8 cellular contexts compared by ENCODE assay signal in the genomic region with DNA sequence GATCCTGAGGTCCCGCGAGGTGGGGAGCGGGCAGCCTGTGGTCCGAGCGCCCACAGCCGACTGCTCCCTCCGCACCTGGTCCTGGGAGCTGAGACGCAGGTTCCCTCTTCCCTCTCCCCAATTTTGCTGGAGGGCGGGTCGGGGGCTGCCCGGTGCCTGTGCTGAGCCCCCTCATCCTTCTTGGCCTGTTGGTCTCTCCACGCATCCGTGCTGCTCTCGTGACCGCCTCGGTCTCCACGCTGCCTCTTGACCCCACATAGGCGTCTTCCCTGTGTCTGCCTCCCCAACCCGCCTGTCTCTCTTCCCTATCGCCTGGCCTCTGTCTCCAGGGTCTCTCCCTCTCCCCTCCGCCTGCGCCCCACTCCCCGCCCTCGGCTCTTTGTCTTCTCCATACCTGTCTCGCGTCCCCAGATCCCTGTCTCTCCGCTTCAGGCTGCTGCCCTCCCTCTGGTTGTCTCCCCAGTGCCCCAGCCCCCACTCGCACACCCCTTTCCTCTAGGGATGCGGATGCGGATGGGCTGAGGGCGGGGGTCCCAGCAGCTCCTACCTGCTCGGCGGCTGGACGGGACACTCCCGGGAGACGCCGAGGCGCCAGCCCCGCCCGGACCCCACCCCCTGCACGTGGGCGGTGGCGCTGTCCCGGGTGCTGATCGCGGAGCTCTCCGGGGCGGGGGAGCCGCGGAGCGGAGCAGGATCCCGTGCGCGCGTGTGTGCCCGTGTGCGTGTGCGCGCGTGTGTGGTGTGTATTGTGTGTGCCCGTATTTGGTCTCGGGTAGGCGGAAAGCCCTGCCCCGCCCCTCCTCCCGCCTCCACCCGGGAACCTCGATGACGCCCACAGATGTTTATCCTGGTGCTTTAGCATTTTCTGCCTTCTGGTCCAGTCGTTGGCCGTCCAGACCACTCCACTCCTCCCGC. TPM values are rescaled to one million over a fixed set of nuclear protein-coding genes. Genes with fewer than 3 reads are reported as not detected.
A peak's percentile ranks its signal among the peaks of the same experiment; 100 is the strongest.
DNase-seq lines count a peak whose midpoint lies in the region; ATAC-seq and TF ChIP-seq lines count a peak whose summit lies in the region.

A gene (minus strand): TSS at position 720 of the 915 bp plus-strand sequence. CDS start 1,248 bp downstream, outside the sequence.

- H3K9me3 ChIP-seq in gastroesophageal sphincter, result no peaks in the 10 kb centered on the region

- no peak for TF ChIP-seq CTCF in gastroesophageal sphincter (IDR thresholded peaks at IDR 0.05)

- WGBS in gastroesophageal sphincter (ENCODE audit: low coverage in 1 of 2), 2 donors, result 0 to 1% methylated on average over 14 to 16 of the region's 71 CpGs

- DNase-seq in NCI-H2196 (lab: John Stamatoyannopoulos, UW; ENCODE audit: unreplicated experiment) (peak; percentile 33), NCI-H2196 treated with DMSO at 0.1 percent for 48 hours (lab: John Stamatoyannopoulos, UW; ENCODE audit: unreplicated experiment) (no peak), OCI-M1 (lab: John Stamatoyannopoulos, UW) (peak; percentile 67), Ammon's horn (ENCODE audit: low spot score) (no peak), superior temporal gyrus (ENCODE audit: extremely low spot score) (no peak)
- DNase-seq in activated effector memory CD4-positive, alpha-beta T cell treated with anti-CD3 and anti-CD28 coated beads, Interleukin-2, amount 50 U/mL, for 16 hours, result peak; percentile 88

- no peak for TF ChIP-seq EP300 in gastroesophageal sphincter (IDR thresholded peaks at IDR 0.05)

- peak; percentile 60 for ATAC-seq in gastroesophageal sphincter

- H3K4me3 ChIP-seq in gastroesophageal sphincter (peak within 1 kb of the TSS in 1 of 2 donors; percentile 36), rectal smooth muscle tissue (ENCODE audit: low read length) (peak within 1 kb of the TSS; percentile 62)

- H3K27ac ChIP-seq in gastroesophageal sphincter, result no peak within 1 kb of the TSS
- no peak within 1 kb of the TSS for H3K27ac ChIP-seq in rectal smooth muscle tissue (ENCODE audit: low read depth, low read length)

- no peak within 1 kb of the TSS for H3K9ac ChIP-seq in rectal smooth muscle tissue (ENCODE audit: low read length)

- H3K4me1 ChIP-seq in gastroesophageal sphincter, result peaks cover 0 to 18% (median 3%) of the 10 kb centered on the region in 3 donors
- no peaks in the 10 kb centered on the region for H3K4me1 ChIP-seq in rectal smooth muscle tissue (ENCODE audit: control insufficient read depth, insufficient read depth, low read length)

- no peaks in the 10 kb centered on the region for H3K36me3 ChIP-seq in gastroesophageal sphincter
- no peaks in the 10 kb centered on the region for H3K36me3 ChIP-seq in rectal smooth muscle tissue (ENCODE audit: control insufficient read depth, insufficient read depth, low read length)

- H3K27me3 ChIP-seq in gastroesophageal sphincter, result peaks cover 100% of the 10 kb centered on the region
- H3K27me3 ChIP-seq in rectal smooth muscle tissue (ENCODE audit: control insufficient read depth, insufficient read depth, low read length), result peaks cover 43% of the 10 kb centered on the region

- no peak for TF ChIP-seq POLR2A in gastroesophageal sphincter (IDR thresholded peaks at IDR 0.05)

RNA-seq across cellular contexts. Expression of the gene that starts here (rescaled TPM):
- total RNA-seq in gastroesophageal sphincter, result under 1 TPM in 1 of 4 donors, not detected in 3; 0.13 TPM

Comparison
In these comparisons a context has a peak if more than half of its experiments do, and no peak if none do; other contexts are left out.
1. DNase-seq: peak in NCI-H2196 (single experiment), OCI-M1 (single experiment) and activated effector memory CD4-positive, alpha-beta T cell treated with anti-CD3 and anti-CD28 coated beads, Interleukin-2, amount 50 U/mL, for 16 hours (single experiment); none in NCI-H2196 treated with DMSO at 0.1 percent for 48 hours (single experiment), Ammon's horn (single experiment) and superior temporal gyrus (single experiment).
2. Peak in ATAC-seq in gastroesophageal sphincter; RNA of the gene not detected or under 1 TPM.